19 cellular contexts compared by ENCODE assay signal in genomic region chr2:99695856-99696255, GRCh38.
"Had no signal": no experiment of that assay in that cellular context is flagged by ENCODE, and none has a peak within 500 bp of the region (broad histone marks: within the 10 kb centered on the region; RNA-seq: fewer than 3 reads in every experiment).

No MANE protein-coding gene starts in this region.

- H3K27ac Mint-ChIP-seq: activated naive CD4-positive, alpha-beta T cell treated with anti-CD3 and anti-CD28 coated beads, Interleukin-2, amount 50 U/mL, for 72 hours; activated T-cell treated with anti-CD3 and anti-CD28 coated beads, Interleukin-2, amount 50 U/mL, for 24 hours; activated T-helper 17 cell treated with anti-CD3 and anti-CD28 coated beads, Interleukin-2, amount 50 U/mL, for 72 hours; endodermal cell; naive thymus-derived CD4-positive, alpha-beta T cell; neural progenitor cell; WTC11 had no signal

- H3K4me1 Mint-ChIP-seq: activated T-helper 17 cell treated with anti-CD3 and anti-CD28 coated beads, Interleukin-2, amount 50 U/mL, for 72 hours; WTC11 had no signal

- H3K4me3 Mint-ChIP-seq: activated T-cell treated with anti-CD3 and anti-CD28 coated beads, Interleukin-2, amount 50 U/mL, for 24 hours; activated T-helper 17 cell treated with anti-CD3 and anti-CD28 coated beads, Interleukin-2, amount 50 U/mL, for 72 hours; endodermal cell; naive thymus-derived CD4-positive, alpha-beta T cell; neural progenitor cell; WTC11 had no signal

- H3K9me3 Mint-ChIP-seq: activated naive CD4-positive, alpha-beta T cell treated with anti-CD3 and anti-CD28 coated beads, Interleukin-2, amount 50 U/mL, for 72 hours; activated T-cell treated with anti-CD3 and anti-CD28 coated beads, Interleukin-2, amount 50 U/mL, for 24 hours; activated T-helper 17 cell treated with anti-CD3 and anti-CD28 coated beads, Interleukin-2, amount 50 U/mL, for 72 hours; endodermal cell; naive thymus-derived CD4-positive, alpha-beta T cell; neural progenitor cell; WTC11 had no signal

- H3K36me3 Mint-ChIP-seq: activated naive CD4-positive, alpha-beta T cell treated with anti-CD3 and anti-CD28 coated beads, Interleukin-2, amount 50 U/mL, for 72 hours; neural progenitor cell; WTC11 had no signal

- DNase-seq: activated CD8-positive, alpha-beta memory T cell treated with anti-CD3 and anti-CD28 coated beads for 24 hours; activated CD8-positive, alpha-beta memory T cell treated with anti-CD3 and anti-CD28 coated beads, Interleukin-2, amount 50 U/mL, for 4 hours; activated T-cell treated with anti-CD3 and anti-CD28 coated beads, Interleukin-2, amount 50 U/mL, for 24 hours; adrenal gland; endodermal cell; heart left ventricle; left colon; naive thymus-derived CD4-positive, alpha-beta T cell; sigmoid colon; spleen; stimulated activated CD4-positive, alpha-beta T cell treated with anti-CD3 and anti-CD28 coated beads, Interleukin-4, amount 100 ng/mL, for 1 hour; stimulated activated naive CD4-positive, alpha-beta T cell; T-helper 9 cell; testis; trophoblast cell had no signal
